34 cellular contexts compared by ENCODE assay signal in the genomic region with DNA sequence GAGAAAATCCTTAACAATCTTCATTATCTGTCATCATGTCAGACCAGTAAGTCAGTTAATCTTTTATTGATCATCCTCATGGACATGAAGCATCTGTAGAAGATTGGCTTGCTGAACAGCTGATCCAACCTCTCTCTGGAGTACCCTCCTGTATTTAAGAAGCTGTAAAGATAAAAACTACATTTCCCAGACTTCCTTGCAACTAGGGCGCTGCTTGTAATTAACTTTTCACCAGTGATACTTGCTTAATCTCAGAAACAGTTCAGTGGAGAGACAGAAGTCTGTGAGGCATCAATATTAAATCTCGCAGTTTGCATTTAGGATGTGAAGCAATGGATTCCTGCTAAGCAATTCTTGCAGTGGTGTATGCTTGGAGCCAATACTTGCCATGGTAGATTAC.
"Had no signal": no experiment of that assay in that cellular context is flagged by ENCODE, and none has a peak within 500 bp of the region (broad histone marks: within the 10 kb centered on the region; RNA-seq: fewer than 3 reads in every experiment).

No MANE protein-coding gene starts in this region.

- DNase-seq: activated B cell treated with CpG ODN at 0.5 μM for 24 hours; activated CD4-positive, alpha-beta T cell treated with anti-CD3 and anti-CD28 coated beads for 48 hours; activated CD4-positive, alpha-beta T cell treated with anti-CD3 and anti-CD28 coated beads, Interleukin-2, amount 50 U/mL, for 1 hour; activated CD4-positive, alpha-beta T cell treated with anti-CD3 and anti-CD28 coated beads, Interleukin-2, amount 50 U/mL, for 48 hours; activated CD8-positive, alpha-beta memory T cell treated with anti-CD3 and anti-CD28 coated beads for 24 hours; activated CD8-positive, alpha-beta T cell treated with anti-CD3 and anti-CD28 coated beads for 36 hours; activated effector memory CD4-positive, alpha-beta T cell treated with Interleukin-2 at 50 U/mL for 16 hours; activated gamma-delta T cell treated with Interleukin-2 at 50 U/mL for 16 hours; activated naive CD4-positive, alpha-beta T cell treated with anti-CD3 and anti-CD28 coated beads, Interleukin-2, amount 50 U/mL, for 16 hours; activated naive CD4-positive, alpha-beta T cell treated with Interleukin-2 at 50 U/mL for 16 hours; activated T-cell treated with anti-CD3 and anti-CD28 coated beads, Interleukin-2, amount 50 U/mL, for 4 hours; amniotic stem cell; anterior cingulate cortex; brain microvascular endothelial cell; cortex of kidney; dermis blood vessel endothelial cell; effector CD8-positive, alpha-beta T cell; esophagus squamous epithelium; foreskin melanocyte; T-helper 1 cell; T-helper 17 cell; T1000; WERI-Rb-1 had no signal

- H3K27me3 ChIP-seq: brain microvascular endothelial cell, esophagus squamous epithelium, gastroesophageal sphincter had no signal

- H3K9me3 Mint-ChIP-seq: activated B cell treated with CpG ODN at 0.5 μM for 24 hours; activated CD8-positive, alpha-beta T cell treated with anti-CD3 and anti-CD28 coated beads for 36 hours; activated T-cell treated with anti-CD3 and anti-CD28 coated beads, Interleukin-2, amount 50 U/mL, for 4 hours; activated T-helper 17 cell treated with anti-CD3 and anti-CD28 coated beads, Interleukin-2, amount 50 U/mL, for 72 hours; central memory CD8-positive, alpha-beta T cell; T-helper 2 cell treated with Interferon-gamma antibody and Interleukin-4, amounts not matched to agents 5 μg/mL and 100 μg/mL, for 36 hours had no signal

- H3K27me3 Mint-ChIP-seq: activated B cell treated with CpG ODN at 0.5 μM for 24 hours; activated naive CD8-positive, alpha-beta T cell had no signal

- H3K4me3 ChIP-seq: esophagus squamous epithelium, gastroesophageal sphincter had no signal

- H3K27ac Mint-ChIP-seq: activated B cell treated with CpG ODN at 0.5 μM for 24 hours; activated CD8-positive, alpha-beta T cell treated with anti-CD3 and anti-CD28 coated beads for 36 hours; activated naive CD8-positive, alpha-beta T cell; activated T-helper 17 cell treated with anti-CD3 and anti-CD28 coated beads, Interleukin-2, amount 50 U/mL, for 72 hours; T-helper 17 cell; T-helper 2 cell treated with Interferon-gamma antibody and Interleukin-4, amounts not matched to agents 5 μg/mL and 100 μg/mL, for 36 hours had no signal

- ATAC-seq: activated CD4-positive, CD25-positive, alpha-beta regulatory T cell treated with anti-CD3 and anti-CD28 coated beads, Interleukin-2, amount 50 U/mL, for 24 hours; activated CD8-positive, alpha-beta T cell treated with anti-CD3 and anti-CD28 coated beads for 36 hours; activated T-cell treated with anti-CD3 and anti-CD28 coated beads, Interleukin-2, amount 50 U/mL, for 4 hours; activated T-helper 17 cell treated with anti-CD3 and anti-CD28 coated beads, Interleukin-2, amount 50 U/mL, for 72 hours; gastroesophageal sphincter; T-helper 17 cell had no signal

- H3K4me1 Mint-ChIP-seq: activated T-helper 17 cell treated with anti-CD3 and anti-CD28 coated beads, Interleukin-2, amount 50 U/mL, for 72 hours; central memory CD8-positive, alpha-beta T cell; T-helper 17 cell had no signal

- H3K36me3 Mint-ChIP-seq: activated naive CD8-positive, alpha-beta T cell had no signal

- H3K4me3 Mint-ChIP-seq: activated B cell treated with CpG ODN at 0.5 μM for 24 hours; activated CD8-positive, alpha-beta T cell treated with anti-CD3 and anti-CD28 coated beads for 36 hours; activated naive CD8-positive, alpha-beta T cell; activated T-cell treated with anti-CD3 and anti-CD28 coated beads, Interleukin-2, amount 50 U/mL, for 4 hours; activated T-helper 17 cell treated with anti-CD3 and anti-CD28 coated beads, Interleukin-2, amount 50 U/mL, for 72 hours; central memory CD8-positive, alpha-beta T cell; T-helper 17 cell; T-helper 2 cell treated with Interferon-gamma antibody and Interleukin-4, amounts not matched to agents 5 μg/mL and 100 μg/mL, for 36 hours had no signal

- H3K4me1 ChIP-seq: esophagus squamous epithelium had no signal

- H3K27ac ChIP-seq: brain microvascular endothelial cell, epithelial cell of prostate, esophagus squamous epithelium, gastroesophageal sphincter, WERI-Rb-1 had no signal

- FAIRE-seq: astrocyte, bronchial epithelial cell, endometrium, endothelial cell of umbilical vein had no signal

- H3K36me3 ChIP-seq: brain microvascular endothelial cell, WERI-Rb-1 had no signal
